In genomic region chr6:33204415-33205171, GRCh38 we compare ENCODE assay signal across 8 cellular contexts. TPM values are rescaled to one million over a fixed set of nuclear protein-coding genes. Genes with fewer than 3 reads are reported as not detected.
A peak's percentile ranks its signal among the peaks of the same experiment; 100 is the strongest.
DNase-seq lines count a peak whose midpoint lies in the region; ATAC-seq, FAIRE-seq and TF ChIP-seq lines count a peak whose summit lies in the region.

TSS of gene HSD17B8 (plus strand) at chr6:33204655. CDS start at chr6:33204669, 14 bp downstream.

- H3K27ac ChIP-seq in ascending aorta (no peak within 1 kb of the TSS), rectal smooth muscle tissue (ENCODE audit: low read depth, low read length) (peak within 1 kb of the TSS; percentile 61)

- H3K9ac ChIP-seq in rectal smooth muscle tissue (ENCODE audit: low read length), result peak within 1 kb of the TSS; percentile 58

- H3K9me3 ChIP-seq in ascending aorta, result no peaks in the 10 kb centered on the region

- peak; percentile 45 for ATAC-seq in HG02623 (IDR thresholded peaks at IDR 0.05; ENCODE audit: unreplicated experiment)

- no peak for FAIRE-seq in urothelium cell line (lab: Jason Lieb, UNC)

- H3K4me3 ChIP-seq in GM06990 (replicated peaks; ENCODE audit: low read depth, low read length) (peak within 1 kb of the TSS; percentile 90), ascending aorta (peak within 1 kb of the TSS; percentile 49 to 59), rectal smooth muscle tissue (ENCODE audit: low read length) (peak within 1 kb of the TSS; percentile 92)

- intact Hi-C loops in ascending aorta (cut with DNase I), result loop anchor here (5.0 kb wide), 4 partner anchors 113 to 232 kb away; partner anchors contain the start of genes KIFC1, PHF1 and ZBTB22

- H3K4me1 ChIP-seq in ascending aorta (peaks cover 6 to 37% of the 10 kb centered on the region in 2 donors), rectal smooth muscle tissue (ENCODE audit: control insufficient read depth, insufficient read depth, low read length) (peaks cover 22% of the 10 kb centered on the region)

- DNase-seq in GM06990 (ENCODE audit: extremely low read depth, insufficient read length) (peak; percentile 90), NCI-H187 treated with DMSO at 0.1 percent for 48 hours (lab: John Stamatoyannopoulos, UW) (peak; percentile 61), T-helper 22 cell (ENCODE audit: low read depth) (peak; percentile 88), ascending aorta (ENCODE audit: low spot score in 2 of 2) (peak; percentile 76 to 97), hepatic stellate cell (ENCODE audit: low spot score) (peak; percentile 98), urothelium cell line (ENCODE audit: low spot score) (peak; percentile 73)

- no peak for TF ChIP-seq CTCF in GM06990 (IDR thresholded peaks at IDR 0.05; ENCODE audit: insufficient read depth, low read length, poor library complexity, severe bottlenecking)
- no peak for TF ChIP-seq CTCF in ascending aorta (IDR thresholded peaks at IDR 0.05)

- no peaks in the 10 kb centered on the region for H3K27me3 ChIP-seq in GM06990 (replicated peaks; ENCODE audit: control insufficient read depth, insufficient read depth, low read length)
- no peaks in the 10 kb centered on the region for H3K27me3 ChIP-seq in ascending aorta
- no peaks in the 10 kb centered on the region for H3K27me3 ChIP-seq in rectal smooth muscle tissue (ENCODE audit: control insufficient read depth, insufficient read depth, low read length)

- H3K36me3 ChIP-seq in GM06990 (ENCODE audit: control insufficient read depth, insufficient read depth, low read length), result peaks cover 14% of the 10 kb centered on the region
- peaks cover 18 to 22% of the 10 kb centered on the region in 2 donors for H3K36me3 ChIP-seq in ascending aorta
- H3K36me3 ChIP-seq in rectal smooth muscle tissue (ENCODE audit: control insufficient read depth, insufficient read depth, low read length), result peaks cover 16% of the 10 kb centered on the region

RNA-seq across cellular contexts. Expression of gene HSD17B8, which starts in this region (rescaled TPM):
- total RNA-seq in ascending aorta, result not detected

Comparison
In these comparisons a context has a peak if more than half of its experiments do, and no peak if none do; other contexts are left out.
1. Peak in DNase-seq and H3K4me3 ChIP-seq in ascending aorta; RNA of the gene not detected or under 1 TPM.